Comparison of ENCODE assay signal across 8 cellular contexts in genomic region chr16:19804538-19805323, GRCh38.
DNase-seq lines count a peak whose midpoint lies in the region; ATAC-seq and FAIRE-seq lines count a peak whose summit lies in the region.

No MANE protein-coding gene starts in this region.

- 13 to 37% (median 22%) methylated on average over 10 of the region's 10 CpGs for WGBS in small intestine, 3 donors

- no peaks in the 10 kb centered on the region for H3K36me3 ChIP-seq in small intestine (ENCODE audit: control insufficient read depth in 2 of 2, insufficient read depth in 2 of 2, low read length in 2 of 2)

- FAIRE-seq in small intestine (lab: Jason Lieb, UNC), result no peak

- H3K27ac ChIP-seq in small intestine (ENCODE audit: low read depth in 1 of 2, low read length in 1 of 2), result peak overlapping the region in 1 of 2 donors; percentile 49

- H3K4me1 ChIP-seq in small intestine (ENCODE audit: control insufficient read depth in 2 of 2, insufficient read depth in 1 of 2, low read depth in 1 of 2, low read length in 1 of 2), result peaks cover 0 to 3% of the 10 kb centered on the region in 2 donors

- no peaks in the 10 kb centered on the region for H3K27me3 ChIP-seq in small intestine (ENCODE audit: control insufficient read depth in 2 of 2, insufficient read depth in 2 of 2, low read length in 2 of 2)

- H3K4me3 ChIP-seq in small intestine (ENCODE audit: low read depth in 1 of 2, low read length in 2 of 2), result no peak overlapping the region

- ATAC-seq in left cardiac atrium, result peak; percentile 73
- no peak for ATAC-seq in GM21619 (IDR thresholded peaks at IDR 0.05; ENCODE audit: unreplicated experiment)

- H3K9me3 ChIP-seq in small intestine (ENCODE audit: control insufficient read depth, low read depth), result no peaks in the 10 kb centered on the region

- intact Hi-C loops in left cardiac atrium (cut with DNase I), result no loop called here

- DNase-seq in DMS53 treated with DMSO at 0.1 percent for 48 hours (lab: John Stamatoyannopoulos, UW; ENCODE audit: unreplicated experiment) (peak; percentile 87), NCI-H2107 (lab: John Stamatoyannopoulos, UW) (peak; percentile 76), left cardiac atrium (peak; percentile 75), small intestine (peak; percentile 38), NK-92 (lab: John Stamatoyannopoulos, UW; ENCODE audit: unreplicated experiment) (no peak), HCEC 1CT (no peak)
- DNase-seq in activated CD4-positive, alpha-beta T cell treated with anti-CD3 and anti-CD28 coated beads, Interleukin-2, amount 50 U/mL, for 48 hours, result peak; percentile 18 to 21

Comparison
In these comparisons a context has a peak if more than half of its experiments do, and no peak if none do; other contexts are left out.
1. DNase-seq: peak in DMS53 treated with DMSO at 0.1 percent for 48 hours (single experiment), NCI-H2107 (single experiment), activated CD4-positive, alpha-beta T cell treated with anti-CD3 and anti-CD28 coated beads, Interleukin-2, amount 50 U/mL, for 48 hours (2 of 2), left cardiac atrium (single experiment) and small intestine (single experiment); none in NK-92 (single experiment) and HCEC 1CT (single experiment).